In genomic region chr4:139860435-139861024, GRCh38 we compare ENCODE assay signal across 2 cellular contexts.
TF ChIP-seq lines count a peak whose summit lies in the region.

No MANE protein-coding gene starts in this region.

TF ChIP-seq in HepG2, 621 proteins besides CTCF, POLR2A, EP300 and RAD21 (continued from another document):
- TF ChIP-seq BATF2 (CRISPR knock-in tag; IDR thresholded peaks at IDR 0.05) = no peak
- no peak for TF ChIP-seq ZNF564 (CRISPR knock-in tag; IDR thresholded peaks at IDR 0.05)
- TF ChIP-seq ASH2L (IDR thresholded peaks at IDR 0.05; ENCODE audit: insufficient read length, low read depth, low read length) = no peak
- TF ChIP-seq CREB1 (IDR thresholded peaks at IDR 0.05) = peak; percentile 87
- TF ChIP-seq CREB1 (CRISPR knock-in tag; IDR thresholded peaks at IDR 0.05) = no peak
- TF ChIP-seq FOXO1 (CRISPR knock-in tag; IDR thresholded peaks at IDR 0.05) = no peak
- no peak for TF ChIP-seq BCL3 (CRISPR knock-in tag; IDR thresholded peaks at IDR 0.05)

TF ChIP-seq in K562, 482 proteins besides CTCF, POLR2A, EP300 and RAD21 (continued from another document):
- TF ChIP-seq WHSC1 (IDR thresholded peaks at IDR 0.05; ENCODE audit: low read length) (no peak), VEZF1 (CRISPR knock-in tag; IDR thresholded peaks at IDR 0.05) (no peak), ATF7 (IDR thresholded peaks at IDR 0.05) (peak; percentile 61; the same call in 1 of the 2 replicates), ZBTB34 (CRISPR knock-in tag; IDR thresholded peaks at IDR 0.05) (no peak), ZNF644 (tag; IDR thresholded peaks at IDR 0.05; ENCODE audit: low read depth) (no peak), LCOR (CRISPR knock-in tag; IDR thresholded peaks at IDR 0.05) (no peak), RHOXF2B (CRISPR knock-in tag; conservative IDR thresholded peaks at IDR 0.05) (no peak), CREM (IDR thresholded peaks at IDR 0.05; ENCODE audit: low read depth) (peak; percentile 51), ATF3 (IDR thresholded peaks at IDR 0.05) (peak; percentile 71), ATF3 (CRISPR knock-in tag; conservative IDR thresholded peaks at IDR 0.05) (no peak), FOXK2 (conservative IDR thresholded peaks at IDR 0.05 in 1 of 2, IDR thresholded peaks at IDR 0.05 in 1 of 2; ENCODE audit: low read depth in 2 of 2) (no peak), ATF1 (CRISPR knock-in tag; IDR thresholded peaks at IDR 0.05) (peak; percentile 35; the same call in 1 of the 2 replicates), ATF1 (tag; IDR thresholded peaks at IDR 0.05) (peak; percentile 77), NEUROD1 (IDR thresholded peaks at IDR 0.05; ENCODE audit: borderline replicate concordance, low read depth, low read length, partially characterized antibody) (no peak)
